Comparison of ENCODE assay signal across 20 cellular contexts in genomic region chr10:132385721-132386418, GRCh38. TPM values are rescaled to one million over a fixed set of nuclear protein-coding genes. Genes with fewer than 3 reads are reported as not detected.
A peak's percentile ranks its signal among the peaks of the same experiment; 100 is the strongest.
DNase-seq lines count a peak whose midpoint lies in the region; ATAC-seq and TF ChIP-seq lines count a peak whose summit lies in the region.
"Had no signal": no experiment of that assay in that cellular context is flagged by ENCODE, and none has a peak within 500 bp of the region (broad histone marks: within the 10 kb centered on the region; RNA-seq: fewer than 3 reads in every experiment).

No MANE protein-coding gene starts in this region.

- intact Hi-C loops in activated CD8-positive, alpha-beta T cell treated with anti-CD3 and anti-CD28 coated beads for 36 hours (cut with micrococcal nuclease), result loop anchor here (5.0 kb wide), 1 partner anchor 66 kb away; no protein-coding TSS in a partner anchor
- intact Hi-C loops in right cardiac atrium (cut with DNase I) (loop anchor here in 3 of 4 donors (2.0 to 10.0 kb wide), 3 partner anchors 66 to 259 kb away; no protein-coding TSS in a partner anchor), sciatic nerve (cut with DNase I) (loop anchor here (10.0 kb wide), 1 partner anchor 259 kb away; no protein-coding TSS in a partner anchor)

- H3K4me1 ChIP-seq in right cardiac atrium (ENCODE audit: control insufficient read depth, insufficient read depth, low read length), result no peaks in the 10 kb centered on the region

- H3K4me3 Mint-ChIP-seq in activated CD8-positive, alpha-beta T cell treated with anti-CD3 and anti-CD28 coated beads, Interleukin-2, amount 10 ng/mL, durations not matched to agents 7 days and 5 days, result no peak overlapping the region
- no peak overlapping the region for H3K4me3 Mint-ChIP-seq in activated CD8-positive, alpha-beta T cell treated with anti-CD3 and anti-CD28 coated beads for 36 hours
- H3K4me3 Mint-ChIP-seq: activated CD4-positive, alpha-beta T cell treated with anti-CD3 and anti-CD28 coated beads, Interleukin-2, amount 10 ng/mL, durations not matched to agents 24 days and 14 days had no signal

- no peak for DNase-seq in activated CD8-positive, alpha-beta T cell treated with anti-CD3 and anti-CD28 coated beads, Interleukin-2, amount 10 ng/mL, durations not matched to agents 7 days and 5 days
- DNase-seq in activated CD8-positive, alpha-beta T cell treated with anti-CD3 and anti-CD28 coated beads for 36 hours, result no peak
- DNase-seq in H7 (peak; percentile 46), right cardiac atrium (peak in 2 of 3 donors; percentile 15 to 45), sciatic nerve (ENCODE audit: low spot score) (peak; percentile 53)
- no peak for DNase-seq in stimulated activated naive CD4-positive, alpha-beta T cell treated with Interleukin-2 at 50 U/mL for 16 hours (lab: John Stamatoyannopoulos, UW)
- DNase-seq: activated CD4-positive, alpha-beta T cell treated with anti-CD3 and anti-CD28 coated beads, Interleukin-2, amount 10 ng/mL, durations not matched to agents 24 days and 14 days; activated T-cell treated with anti-CD3 and anti-CD28 coated beads, Interleukin-2, amount 50 U/mL, for 1 hour; amniotic stem cell; DMS79 treated with DMSO at 0.1 percent for 48 hours; GOT3; NCI-H1436; NCI-H2171 treated with DMSO at 0.1 percent for 48 hours; NCI-H82; PC-9; SK-N-SH had no signal

- H3K36me3 ChIP-seq in H7 (replicated peaks; ENCODE audit: control insufficient read depth, insufficient read depth, low read length), result no peaks in the 10 kb centered on the region

- H3K9me3 Mint-ChIP-seq in activated CD8-positive, alpha-beta T cell treated with anti-CD3 and anti-CD28 coated beads, Interleukin-2, amount 10 ng/mL, durations not matched to agents 7 days and 5 days (ENCODE audit: insufficient read depth), result no peaks in the 10 kb centered on the region
- H3K9me3 Mint-ChIP-seq in activated CD8-positive, alpha-beta T cell treated with anti-CD3 and anti-CD28 coated beads for 36 hours, result no peaks in the 10 kb centered on the region
- H3K9me3 Mint-ChIP-seq: activated CD4-positive, alpha-beta T cell treated with anti-CD3 and anti-CD28 coated beads, Interleukin-2, amount 10 ng/mL, durations not matched to agents 24 days and 14 days had no signal

- H3K27me3 Mint-ChIP-seq in activated CD8-positive, alpha-beta T cell treated with anti-CD3 and anti-CD28 coated beads, Interleukin-2, amount 10 ng/mL, durations not matched to agents 7 days and 5 days (ENCODE audit: low read depth), result no peaks in the 10 kb centered on the region
- H3K27me3 Mint-ChIP-seq in activated CD8-positive, alpha-beta T cell treated with anti-CD3 and anti-CD28 coated beads for 36 hours, result no peaks in the 10 kb centered on the region

- ATAC-seq in activated CD8-positive, alpha-beta T cell treated with anti-CD3 and anti-CD28 coated beads, Interleukin-2, amount 10 ng/mL, durations not matched to agents 7 days and 5 days, result no peak
- no peak for ATAC-seq in activated CD8-positive, alpha-beta T cell treated with anti-CD3 and anti-CD28 coated beads for 36 hours
- ATAC-seq in right cardiac atrium (peak; percentile 9 to 33), sciatic nerve (no peak), HG02870 (IDR thresholded peaks at IDR 0.05; ENCODE audit: unreplicated experiment) (no peak), HG03175 (IDR thresholded peaks at IDR 0.05; ENCODE audit: unreplicated experiment) (no peak)

- no peak for TF ChIP-seq CTCF in activated CD8-positive, alpha-beta T cell treated with anti-CD3 and anti-CD28 coated beads for 36 hours (IDR thresholded peaks at IDR 0.05)

- no peaks in the 10 kb centered on the region for H3K27me3 ChIP-seq in H7 (ENCODE audit: control insufficient read depth, insufficient read depth, low read length)
- H3K27me3 ChIP-seq in right cardiac atrium (ENCODE audit: control insufficient read depth, insufficient read depth), result no peaks in the 10 kb centered on the region

- POLR2A ChIA-PET in activated CD8-positive, alpha-beta T cell treated with anti-CD3 and anti-CD28 coated beads, Interleukin-2, amount 10 ng/mL, durations not matched to agents 7 days and 5 days (lab: Charles Lee), result no interaction called here
- POLR2A ChIA-PET in activated CD8-positive, alpha-beta T cell treated with anti-CD3 and anti-CD28 coated beads for 36 hours (lab: Charles Lee), result no interaction called here

- CTCF ChIA-PET in activated CD8-positive, alpha-beta T cell treated with anti-CD3 and anti-CD28 coated beads, Interleukin-2, amount 10 ng/mL, durations not matched to agents 7 days and 5 days (lab: Charles Lee), result no interaction called here
- CTCF ChIA-PET in activated CD8-positive, alpha-beta T cell treated with anti-CD3 and anti-CD28 coated beads for 36 hours (lab: Charles Lee), result interaction anchor here (1.5 kb wide), 1 partner anchor 58 kb away, joined by 3 read pairs; no protein-coding TSS in a partner anchor

- peaks cover 25% of the 10 kb centered on the region for H3K4me1 Mint-ChIP-seq in activated CD8-positive, alpha-beta T cell treated with anti-CD3 and anti-CD28 coated beads, Interleukin-2, amount 10 ng/mL, durations not matched to agents 7 days and 5 days (ENCODE audit: low read depth)
- H3K4me1 Mint-ChIP-seq in activated CD8-positive, alpha-beta T cell treated with anti-CD3 and anti-CD28 coated beads for 36 hours (ENCODE audit: low read depth), result peaks cover 10% of the 10 kb centered on the region

- H3K27ac ChIP-seq in right cardiac atrium (ENCODE audit: low read length), result no peak overlapping the region
- H3K27ac ChIP-seq: C4-2B, parathyroid adenoma, PC-9 had no signal

- WGBS in right cardiac atrium, result 77% methylated on average over 18 of the region's 18 CpGs

- H3K9me3 ChIP-seq in right cardiac atrium (ENCODE audit: control insufficient read depth, low read length), result no peaks in the 10 kb centered on the region
- H3K9me3 ChIP-seq: SK-N-SH had no signal

- H3K36me3 Mint-ChIP-seq in activated CD8-positive, alpha-beta T cell treated with anti-CD3 and anti-CD28 coated beads, Interleukin-2, amount 10 ng/mL, durations not matched to agents 7 days and 5 days (ENCODE audit: low read depth), result no peaks in the 10 kb centered on the region
- no peaks in the 10 kb centered on the region for H3K36me3 Mint-ChIP-seq in activated CD8-positive, alpha-beta T cell treated with anti-CD3 and anti-CD28 coated beads for 36 hours (ENCODE audit: low read depth)

- H3K4me3 ChIP-seq in H7 (ENCODE audit: insufficient read depth, low read depth, low read length) (no peak overlapping the region), right cardiac atrium (ENCODE audit: low read length) (no peak overlapping the region)
- H3K4me3 ChIP-seq: PC-9 had no signal

- peak overlapping the region; percentile 14 for H3K27ac Mint-ChIP-seq in activated CD8-positive, alpha-beta T cell treated with anti-CD3 and anti-CD28 coated beads, Interleukin-2, amount 10 ng/mL, durations not matched to agents 7 days and 5 days
- H3K27ac Mint-ChIP-seq in activated CD8-positive, alpha-beta T cell treated with anti-CD3 and anti-CD28 coated beads for 36 hours, result no peak overlapping the region

RNA-seq across cellular contexts. Expression of gene PWWP2B, which starts 11.1 kb away (rescaled TPM):
- 10 to 100 TPM; 15.0 to 15.7 TPM for total RNA-seq in activated CD8-positive, alpha-beta T cell treated with anti-CD3 and anti-CD28 coated beads, Interleukin-2, amount 10 ng/mL, durations not matched to agents 7 days and 5 days
- total RNA-seq in activated CD8-positive, alpha-beta T cell treated with anti-CD3 and anti-CD28 coated beads for 36 hours, result 1 to 10 TPM; 6.0 to 6.6 TPM
- 14.3 and 15.3 TPM in 2 replicates for total RNA-seq in H7 (2014; rRNA removed; shearing (Covaris generic))
- total RNA-seq in right cardiac atrium (10 to 100 TPM in 2 of 4 donors, 1 to 10 TPM in 2; 7.0 to 10.6 (median 9.6) TPM), sciatic nerve (13.3 TPM)
- polyA plus RNA-seq in right cardiac atrium, result 9.1 TPM

RNA-seq across cellular contexts. Expression of gene LRRC27, which starts 53.9 kb away (rescaled TPM):
- total RNA-seq in activated CD8-positive, alpha-beta T cell treated with anti-CD3 and anti-CD28 coated beads, Interleukin-2, amount 10 ng/mL, durations not matched to agents 7 days and 5 days, result 1 to 10 TPM; 3.3 to 3.8 TPM
- 1 to 10 TPM; 2.7 to 3.5 TPM for total RNA-seq in activated CD8-positive, alpha-beta T cell treated with anti-CD3 and anti-CD28 coated beads for 36 hours
- total RNA-seq in H7 (2014; rRNA removed; shearing (Covaris generic)), result 4.0 and 5.7 TPM in 2 replicates
- total RNA-seq in right cardiac atrium (1 to 10 TPM; 3.7 to 9.3 (median 6.8) TPM), sciatic nerve (12.4 TPM)
- 5.4 TPM for polyA plus RNA-seq in right cardiac atrium

Comparison
In these comparisons a context has a peak if more than half of its experiments do, and no peak if none do; other contexts are left out.
1. ATAC-seq: peak in right cardiac atrium (2 of 2); none in activated CD8-positive, alpha-beta T cell treated with anti-CD3 and anti-CD28 coated beads, Interleukin-2, amount 10 ng/mL, durations not matched to agents 7 days and 5 days (single experiment), activated CD8-positive, alpha-beta T cell treated with anti-CD3 and anti-CD28 coated beads for 36 hours (single experiment), sciatic nerve (single experiment), HG02870 (single experiment) and HG03175 (single experiment).
2. DNase-seq: peak in H7 (single experiment), right cardiac atrium (2 of 3) and sciatic nerve (single experiment); none in activated CD8-positive, alpha-beta T cell treated with anti-CD3 and anti-CD28 coated beads, Interleukin-2, amount 10 ng/mL, durations not matched to agents 7 days and 5 days (single experiment), activated CD8-positive, alpha-beta T cell treated with anti-CD3 and anti-CD28 coated beads for 36 hours (single experiment) and stimulated activated naive CD4-positive, alpha-beta T cell treated with Interleukin-2 at 50 U/mL for 16 hours (single experiment).